Comparison of ENCODE assay signal across 6 cellular contexts in the genomic region with DNA sequence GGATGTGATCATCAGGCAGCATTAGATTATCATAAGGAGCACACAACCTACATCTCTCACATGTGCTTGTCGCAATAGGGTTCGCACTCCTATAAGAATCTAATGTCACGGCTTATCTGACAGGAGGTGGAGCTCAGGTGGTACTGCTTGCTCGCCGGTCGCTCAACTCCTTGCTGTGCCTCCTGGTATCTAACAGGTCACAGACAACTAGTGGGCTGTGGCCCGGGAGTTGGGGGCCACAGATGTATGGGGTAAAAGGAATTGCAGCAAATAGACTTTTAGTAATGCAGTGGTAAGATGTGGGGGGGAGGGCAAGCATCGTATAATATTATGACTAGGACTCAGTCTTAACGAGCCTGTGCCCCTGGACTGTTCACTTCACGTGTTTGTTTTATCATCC.
"Had no signal": no experiment of that assay in that cellular context is flagged by ENCODE, and none has a peak within 500 bp of the region (broad histone marks: within the 10 kb centered on the region; RNA-seq: fewer than 3 reads in every experiment).

No MANE protein-coding gene starts in this region.

- H2AFZ ChIP-seq: GM23338 had no signal

- H3K4me2 ChIP-seq: GM23338 had no signal

- DNase-seq: H7, HCEC 1CT, IMR-90, KG1 had no signal

- H3K4me1 Mint-ChIP-seq: GM23338 had no signal

- H3K27ac Mint-ChIP-seq: GM23338 had no signal

- H3K4me3 ChIP-seq: GM23338, K562 had no signal

- ATAC-seq: GM23338, K562 had no signal

- H3K9me3 Mint-ChIP-seq: GM23338 had no signal

- H3K4me3 Mint-ChIP-seq: GM23338 had no signal
